7 cellular contexts compared by ENCODE assay signal in genomic region chr9:35035851-35036701, GRCh38. TPM values are rescaled to one million over a fixed set of nuclear protein-coding genes. Genes with fewer than 3 reads are reported as not detected.
A peak's percentile ranks its signal among the peaks of the same experiment; 100 is the strongest.
DNase-seq lines count a peak whose midpoint lies in the region; ATAC-seq, FAIRE-seq and TF ChIP-seq lines count a peak whose summit lies in the region.

No MANE protein-coding gene starts in this region.

- ATAC-seq in upper lobe of left lung (ENCODE audit: low FRiP score in 2 of 2) (peak; percentile 78), GM18873 (IDR thresholded peaks at IDR 0.05; ENCODE audit: low FRiP score, unreplicated experiment) (no peak)

- H3K27ac ChIP-seq in RWPE1 (peak overlapping the region; percentile 24), muscle layer of duodenum (ENCODE audit: low read length) (no peak overlapping the region), upper lobe of left lung (peak overlapping the region in 3 of 4 donors; percentile 31 to 56 (median 50))

- WGBS in upper lobe of left lung, 2 donors: 28 to 45% methylated on average over 31 to 43 of the region's 48 CpGs

- H3K9me3 ChIP-seq in muscle layer of duodenum (ENCODE audit: control insufficient read depth in 1 of 2, low read length in 2 of 2): no peaks in the 10 kb centered on the region
- no peaks in the 10 kb centered on the region for H3K9me3 ChIP-seq in upper lobe of left lung

- H3K36me3 ChIP-seq in muscle layer of duodenum (ENCODE audit: control insufficient read depth in 1 of 2, insufficient read depth in 2 of 2, low read length in 2 of 2): no peaks in the 10 kb centered on the region
- H3K36me3 ChIP-seq in upper lobe of left lung: peaks cover 0 to 8% (median 1%) of the 10 kb centered on the region in 4 donors

- CTCF ChIA-PET in RWPE1 (lab: Yijun Ruan, JAX): no interaction called here

- FAIRE-seq in H54 (lab: Jason Lieb, UNC): no peak

- TF ChIP-seq CTCF in RWPE1 (conservative IDR thresholded peaks at IDR 0.05; ENCODE audit: low read depth): no peak
- TF ChIP-seq CTCF in cardiac fibroblast (IDR thresholded peaks at IDR 0.05; ENCODE audit: low read depth, low read length): no peak
- TF ChIP-seq CTCF in upper lobe of left lung (IDR thresholded peaks at IDR 0.05): no peak

- no peak for TF ChIP-seq EP300 in upper lobe of left lung (IDR thresholded peaks at IDR 0.05)

- DNase-seq in RWPE1 (ENCODE audit: low spot score): no peak
- peak; percentile 66 to 88 for DNase-seq in cardiac fibroblast (ENCODE audit: low read depth in 2 of 2)
- peak; percentile 65 to 86 for DNase-seq in upper lobe of left lung
- no peak for DNase-seq in NCI-H2196 (lab: John Stamatoyannopoulos, UW; ENCODE audit: unreplicated experiment)
- DNase-seq in H54 (ENCODE audit: insufficient read length, low spot score): no peak

- H3K4me1 ChIP-seq in muscle layer of duodenum (ENCODE audit: control insufficient read depth in 1 of 2, insufficient read depth in 2 of 2, low read length in 2 of 2) (no peaks in the 10 kb centered on the region), upper lobe of left lung (peaks cover 4 to 14% (median 5%) of the 10 kb centered on the region in 4 donors)

- TF ChIP-seq POLR2A in upper lobe of left lung (IDR thresholded peaks at IDR 0.05): no peak
- no peak for TF ChIP-seq POLR2A in H54 (IDR thresholded peaks at IDR 0.05; ENCODE audit: low read depth, low read length)

- POLR2A ChIA-PET in RWPE1 (lab: Yijun Ruan, JAX; ENCODE audit: low non-redundant PET): no interaction called here

- H3K27me3 ChIP-seq in muscle layer of duodenum (ENCODE audit: low read depth, low read length) (no peaks in the 10 kb centered on the region), upper lobe of left lung (no peaks in the 10 kb centered on the region)

- peak overlapping the region; percentile 28 to 37 for H3K4me3 ChIP-seq in cardiac fibroblast (replicated peaks in 1 of 2; ENCODE audit: low read depth in 2 of 2, low read length in 2 of 2)
- H3K4me3 ChIP-seq in muscle layer of duodenum (ENCODE audit: low read depth in 1 of 2, low read length in 2 of 2): peak overlapping the region; percentile 46 to 48
- H3K4me3 ChIP-seq in upper lobe of left lung: peak overlapping the region in 3 of 4 donors; percentile 22 to 46 (median 39)

RNA-seq across cellular contexts. Expression of gene VCP, which starts 36.3 kb away (rescaled TPM):
- total RNA-seq in upper lobe of left lung: 100 to 1,000 TPM; 170 to 215 (median 189) TPM

RNA-seq across cellular contexts. Expression of gene FANCG, which starts 43.7 kb away (rescaled TPM):
- 10 to 100 TPM in 3 of 6 donors, 1 to 10 TPM in 3; 4.7 to 61.8 (median 9.1) TPM for total RNA-seq in upper lobe of left lung

RNA-seq across cellular contexts. Expression of gene DNAJB5, which starts 46.5 kb away (rescaled TPM):
- 1 to 10 TPM; 4.6 to 7.9 (median 6.0) TPM for total RNA-seq in upper lobe of left lung

Comparison
In these comparisons a context has a peak if more than half of its experiments do, and no peak if none do; other contexts are left out.
1. DNase-seq: peak in cardiac fibroblast (2 of 2) and upper lobe of left lung (2 of 2); none in RWPE1 (single experiment), NCI-H2196 (single experiment) and H54 (single experiment).
2. Peak in every context shown above with its lines, with median percentiles within 50 percentile points of each other: H3K4me3 ChIP-seq.